In genomic region chr3:155232605-155233004, GRCh38 we compare ENCODE assay signal across 11 cellular contexts.
DNase-seq lines count a peak whose midpoint lies in the region; ATAC-seq and TF ChIP-seq lines count a peak whose summit lies in the region.
"Had no signal": no experiment of that assay in that cellular context is flagged by ENCODE, and none has a peak within 500 bp of the region (broad histone marks: within the 10 kb centered on the region; RNA-seq: fewer than 3 reads in every experiment).

No MANE protein-coding gene starts in this region.

- TF ChIP-seq CTCF in cardiac fibroblast (IDR thresholded peaks at IDR 0.05; ENCODE audit: low read depth, low read length), result no peak
- no peak for TF ChIP-seq CTCF in neural progenitor cell (IDR thresholded peaks at IDR 0.05)

- no peak overlapping the region for H3K14ac ChIP-seq in mesenchymal stem cell (ENCODE audit: low read length in 2 of 2)

- H3K27me3 Mint-ChIP-seq in neural progenitor cell (ENCODE audit: insufficient read depth, low read depth), result peaks cover 2% of the 10 kb centered on the region

- no peaks in the 10 kb centered on the region for H3K36me3 ChIP-seq in mesenchymal stem cell (ENCODE audit: control insufficient read depth in 1 of 2, insufficient read depth in 2 of 2, low read depth in 1 of 2, low read length in 2 of 2)
- no peaks in the 10 kb centered on the region for H3K36me3 ChIP-seq in neural progenitor cell

- H3K9me3 ChIP-seq in mesenchymal stem cell (ENCODE audit: control insufficient read depth, low read length) (peaks cover 4% of the 10 kb centered on the region), neural progenitor cell (ENCODE audit: low read depth) (no peaks in the 10 kb centered on the region)

- H2AK5ac ChIP-seq in mesenchymal stem cell (ENCODE audit: low read length, severe bottlenecking), result no peak overlapping the region

- no peak overlapping the region for H3K27ac ChIP-seq in mesenchymal stem cell (ENCODE audit: low read length, poor library complexity, severe bottlenecking)
- H3K27ac ChIP-seq in neural progenitor cell, result no peak overlapping the region
- H3K27ac ChIP-seq: SK-N-MC had no signal

- no peak overlapping the region for H3K4ac ChIP-seq in mesenchymal stem cell (ENCODE audit: low read depth in 1 of 2, low read length in 2 of 2)

- H3K4me3 ChIP-seq in cardiac fibroblast (replicated peaks in 1 of 2; ENCODE audit: low read depth in 2 of 2, low read length in 2 of 2), result no peak overlapping the region
- H3K4me3 ChIP-seq in mesenchymal stem cell (ENCODE audit: insufficient read depth in 1 of 2, low read depth in 1 of 2, low read length in 2 of 2), result no peak overlapping the region
- H3K4me3 ChIP-seq in neural progenitor cell, result no peak overlapping the region
- H3K4me3 ChIP-seq: SK-N-MC, skin epidermis had no signal

- 47% methylated on average over 3 of the region's 3 CpGs for WGBS in mesenchymal stem cell

- no peak overlapping the region for H4K91ac ChIP-seq in mesenchymal stem cell (ENCODE audit: low read length)

- no peak overlapping the region for H2BK15ac ChIP-seq in mesenchymal stem cell (ENCODE audit: low read depth, poor library complexity, severe bottlenecking)

- H3K4me1 ChIP-seq in mesenchymal stem cell (ENCODE audit: control insufficient read depth, insufficient read depth, low read depth, low read length), result peaks cover 5% of the 10 kb centered on the region
- no peaks in the 10 kb centered on the region for H3K4me1 ChIP-seq in neural progenitor cell

- no peaks in the 10 kb centered on the region for H3F3A ChIP-seq in neural progenitor cell (ENCODE audit: low read depth)

- H3K4me2 ChIP-seq in mesenchymal stem cell (ENCODE audit: low read length, poor library complexity, severe bottlenecking), result no peak overlapping the region
- H3K4me2 ChIP-seq in neural progenitor cell, result no peak overlapping the region

- H3K9me3 Mint-ChIP-seq in neural progenitor cell, result no peaks in the 10 kb centered on the region

- H2BK5ac ChIP-seq in mesenchymal stem cell (ENCODE audit: low read depth, low read length, poor library complexity, severe bottlenecking), result no peak overlapping the region

- H2AFZ ChIP-seq in mesenchymal stem cell (ENCODE audit: low read depth, low read length) (no peak overlapping the region), neural progenitor cell (replicated peaks) (no peak overlapping the region)

- no peak overlapping the region for H3K4me3 Mint-ChIP-seq in neural progenitor cell

- no peak for ATAC-seq in GM21515 (IDR thresholded peaks at IDR 0.05; ENCODE audit: unreplicated experiment)

- H3K27ac Mint-ChIP-seq in neural progenitor cell, result no peak overlapping the region

- H2BK12ac ChIP-seq in mesenchymal stem cell (ENCODE audit: low read length in 2 of 2), result no peak overlapping the region

- peak overlapping the region; percentile 36 for H3K9ac ChIP-seq in mesenchymal stem cell (ENCODE audit: low read length)
- H3K9ac ChIP-seq in neural progenitor cell, result no peak overlapping the region

- H3K27me3 ChIP-seq in mesenchymal stem cell (ENCODE audit: control insufficient read depth in 1 of 2, insufficient read depth in 1 of 2, low read length in 2 of 2) (no peaks in the 10 kb centered on the region), neural progenitor cell (no peaks in the 10 kb centered on the region)

- H3K36me3 Mint-ChIP-seq in neural progenitor cell, result no peaks in the 10 kb centered on the region

- no peak overlapping the region for H3K18ac ChIP-seq in mesenchymal stem cell (ENCODE audit: low read depth in 1 of 2, low read length in 2 of 2)

- no peaks in the 10 kb centered on the region for H4K20me1 ChIP-seq in neural progenitor cell (ENCODE audit: low read depth)

- no peaks in the 10 kb centered on the region for H3K79me2 ChIP-seq in neural progenitor cell (ENCODE audit: low read depth)

- no peak overlapping the region for H3K23ac ChIP-seq in mesenchymal stem cell (ENCODE audit: low read length in 2 of 2)

- no peak overlapping the region for H2BK120ac ChIP-seq in mesenchymal stem cell (ENCODE audit: low read depth, low read length)

- H4K8ac ChIP-seq in mesenchymal stem cell (ENCODE audit: low read length), result no peak overlapping the region

- H3K4me1 Mint-ChIP-seq in neural progenitor cell, result no peaks in the 10 kb centered on the region

- H3K79me1 ChIP-seq in mesenchymal stem cell (replicated peaks; ENCODE audit: low read length, poor library complexity, severe bottlenecking), result no peaks in the 10 kb centered on the region

- DNase-seq in AG08395 (ENCODE audit: low spot score), result peak; percentile 93
- DNase-seq in HT1080 (ENCODE audit: low read depth), result peak; percentile 94
- peak; percentile 91 to 98 for DNase-seq in cardiac fibroblast (ENCODE audit: low read depth in 2 of 2)
- peak; percentile 84 for DNase-seq in mesenchymal stem cell
- DNase-seq in globus pallidus (ENCODE audit: low spot score), result no peak
- no peak for DNase-seq in neural progenitor cell (ENCODE audit: low spot score)
- DNase-seq in NCI-H1930 (lab: John Stamatoyannopoulos, UW), result no peak
- DNase-seq: cortex of kidney had no signal

Comparison
In these comparisons a context has a peak if more than half of its experiments do, and no peak if none do; other contexts are left out.
1. DNase-seq: peak in AG08395 (single experiment), HT1080 (single experiment), cardiac fibroblast (2 of 2) and mesenchymal stem cell (single experiment); none in globus pallidus (single experiment), neural progenitor cell (single experiment) and NCI-H1930 (0 of 2).